ENCODE assay signal across 1 cellular context in genomic region chr16:81511371-81511770, GRCh38.
TF ChIP-seq lines count a peak whose summit lies in the region.

No MANE protein-coding gene starts in this region.

TF ChIP-seq in HepG2, 621 proteins besides CTCF, POLR2A, EP300 and RAD21 (continued from another document):
- TF ChIP-seq HNF1A (IDR thresholded peaks at IDR 0.05; ENCODE audit: low read depth) (no peak), HNF1A (CRISPR knock-in tag; IDR thresholded peaks at IDR 0.05; ENCODE audit: borderline replicate concordance) (0 out of 2 replicates have a peak, but pooled peaks have one; percentile 33)
TF ChIP-seq in HepG2: peak in this region for 78.
